In genomic region chr3:31945738-31946052, GRCh38 we compare ENCODE assay signal across 12 cellular contexts. TPM values are rescaled to one million over a fixed set of nuclear protein-coding genes. Genes with fewer than 3 reads are reported as not detected.
DNase-seq lines count a peak whose midpoint lies in the region; ATAC-seq and TF ChIP-seq lines count a peak whose summit lies in the region.
"Had no signal": no experiment of that assay in that cellular context is flagged by ENCODE, and none has a peak within 500 bp of the region (broad histone marks: within the 10 kb centered on the region; RNA-seq: fewer than 3 reads in every experiment).

No MANE protein-coding gene starts in this region.

- no peak for TF ChIP-seq CTCF in DOHH2 (IDR thresholded peaks at IDR 0.05; ENCODE audit: low read depth, low read length, poor library complexity, severe bottlenecking)
- TF ChIP-seq CTCF in glutamatergic neuron (IDR thresholded peaks at IDR 0.05; ENCODE audit: partially characterized antibody, unreplicated experiment), result no peak

- DNase-seq in fibroblast of peridontal ligament (ENCODE audit: extremely low read depth) (peak; percentile 89), trophoblast cell (peak in 1 of 2 donors; percentile 39), glutamatergic neuron (no peak), H4 (ENCODE audit: low spot score) (no peak)
- DNase-seq in effector memory CD4-positive, alpha-beta T cell, result no peak
- no peak for DNase-seq in activated CD4-positive, alpha-beta memory T cell treated with anti-CD3 and anti-CD28 coated beads for 36 hours
- DNase-seq: anterior cingulate cortex, DMS 273 treated with DMSO at 0.1 percent for 48 hours, SW 1271 had no signal

- H3K9me2 ChIP-seq in DOHH2 (replicated peaks; ENCODE audit: control insufficient read depth, low read length), result no peaks in the 10 kb centered on the region

- no peak overlapping the region for H2AK5ac ChIP-seq in trophoblast cell (ENCODE audit: low read length)

- peaks cover 99% of the 10 kb centered on the region for H3K4me1 ChIP-seq in DOHH2 (ENCODE audit: control insufficient read depth, low read length)
- H3K4me1 ChIP-seq in trophoblast cell (ENCODE audit: control insufficient read depth in 1 of 2, insufficient read depth in 2 of 2, low read length in 2 of 2), result peaks cover 14 to 20% of the 10 kb centered on the region in 2 experiments
- H3K4me1 ChIP-seq in effector memory CD4-positive, alpha-beta T cell (ENCODE audit: control insufficient read depth, insufficient read depth, low read length, poor library complexity, severe bottlenecking), result no peaks in the 10 kb centered on the region

- H3K36me3 Mint-ChIP-seq in glutamatergic neuron (ENCODE audit: unreplicated experiment), result peaks cover 8% of the 10 kb centered on the region
- H3K36me3 Mint-ChIP-seq in activated CD4-positive, alpha-beta memory T cell treated with anti-CD3 and anti-CD28 coated beads for 36 hours, result no peaks in the 10 kb centered on the region

- no peak overlapping the region for H3K18ac ChIP-seq in trophoblast cell (ENCODE audit: low read length)

- peak; percentile 26 for ATAC-seq in HG03565 (IDR thresholded peaks at IDR 0.05; ENCODE audit: unreplicated experiment)

- peak overlapping the region; percentile 12 for H3K4ac ChIP-seq in trophoblast cell (ENCODE audit: low read depth, low read length)

- H3K9me3 Mint-ChIP-seq in glutamatergic neuron (ENCODE audit: unreplicated experiment), result peaks cover 3% of the 10 kb centered on the region
- H3K9me3 Mint-ChIP-seq in activated CD4-positive, alpha-beta memory T cell treated with anti-CD3 and anti-CD28 coated beads for 36 hours, result peaks cover 7% of the 10 kb centered on the region

- H3K4me3 ChIP-seq in DOHH2 (ENCODE audit: low read length), result peak overlapping the region; percentile 71
- H3K4me3 ChIP-seq in trophoblast cell (ENCODE audit: low read depth, low read length), result no peak overlapping the region
- no peak overlapping the region for H3K4me3 ChIP-seq in effector memory CD4-positive, alpha-beta T cell (ENCODE audit: insufficient read depth, low read depth, low read length, poor library complexity, severe bottlenecking)

- H3K79me2 ChIP-seq in DOHH2 (ENCODE audit: control insufficient read depth, low read length) (peaks cover 97% of the 10 kb centered on the region), trophoblast cell (ENCODE audit: control insufficient read depth, insufficient read depth, low read length, poor library complexity) (peaks cover 1% of the 10 kb centered on the region)

- H3K27ac Mint-ChIP-seq in glutamatergic neuron (ENCODE audit: unreplicated experiment), result no peak overlapping the region
- H3K27ac Mint-ChIP-seq in activated CD4-positive, alpha-beta memory T cell treated with anti-CD3 and anti-CD28 coated beads for 36 hours, result no peak overlapping the region

- no peak overlapping the region for H2AFZ ChIP-seq in trophoblast cell (ENCODE audit: insufficient read depth, low read length, poor library complexity)

- no peak overlapping the region for H4K91ac ChIP-seq in trophoblast cell (ENCODE audit: low read depth, low read length)

- H3K4me3 Mint-ChIP-seq in glutamatergic neuron (ENCODE audit: unreplicated experiment), result no peak overlapping the region
- H3K4me3 Mint-ChIP-seq in activated CD4-positive, alpha-beta memory T cell treated with anti-CD3 and anti-CD28 coated beads for 36 hours, result no peak overlapping the region

- peak overlapping the region; percentile 43 for H4K8ac ChIP-seq in trophoblast cell (ENCODE audit: low read depth, low read length)

- H3K27me3 ChIP-seq in DOHH2 (ENCODE audit: control insufficient read depth, low read length) (no peaks in the 10 kb centered on the region), trophoblast cell (ENCODE audit: insufficient read depth, low read length) (no peaks in the 10 kb centered on the region)
- H3K27me3 ChIP-seq in effector memory CD4-positive, alpha-beta T cell (replicated peaks; ENCODE audit: control insufficient read depth, insufficient read depth, low read length, poor library complexity, severe bottlenecking), result no peaks in the 10 kb centered on the region

- H3K36me3 ChIP-seq in DOHH2 (ENCODE audit: control insufficient read depth, low read length) (peaks cover 45% of the 10 kb centered on the region), trophoblast cell (ENCODE audit: control insufficient read depth in 1 of 2, insufficient read depth in 2 of 2, low read length in 2 of 2) (no peaks in the 10 kb centered on the region)
- no peaks in the 10 kb centered on the region for H3K36me3 ChIP-seq in effector memory CD4-positive, alpha-beta T cell (ENCODE audit: control insufficient read depth, insufficient read depth, low read length)

- no peaks in the 10 kb centered on the region for H4K20me1 ChIP-seq in DOHH2 (ENCODE audit: control insufficient read depth, insufficient read depth, low read depth, low read length)

- H2BK5ac ChIP-seq in trophoblast cell (ENCODE audit: low read depth, low read length, poor library complexity), result no peak overlapping the region

- H4K12ac ChIP-seq in trophoblast cell (ENCODE audit: low read depth, low read length), result no peak overlapping the region

- peaks cover 6% of the 10 kb centered on the region for H3K79me1 ChIP-seq in trophoblast cell (ENCODE audit: low read length)

- no peak overlapping the region for H3K14ac ChIP-seq in trophoblast cell (ENCODE audit: low read length)

- intact Hi-C loops in activated CD4-positive, alpha-beta memory T cell treated with anti-CD3 and anti-CD28 coated beads for 36 hours (cut with micrococcal nuclease), result no loop called here

- no peaks in the 10 kb centered on the region for H3K27me3 Mint-ChIP-seq in glutamatergic neuron (ENCODE audit: unreplicated experiment)
- peaks cover 24% of the 10 kb centered on the region for H3K27me3 Mint-ChIP-seq in activated CD4-positive, alpha-beta memory T cell treated with anti-CD3 and anti-CD28 coated beads for 36 hours

- CTCF ChIA-PET in activated CD4-positive, alpha-beta memory T cell treated with anti-CD3 and anti-CD28 coated beads for 36 hours (lab: Charles Lee), result no interaction called here

- H3K23ac ChIP-seq in trophoblast cell (ENCODE audit: low read length), result no peak overlapping the region

- no CpG with 5 or more reads among the region's 3 CpGs for WGBS in trophoblast cell (ENCODE audit: extremely low coverage, insufficient coverage, insufficient read length)

- no peak overlapping the region for H3K9ac ChIP-seq in trophoblast cell (ENCODE audit: low read length)

- H2BK12ac ChIP-seq in trophoblast cell (ENCODE audit: low read length), result no peak overlapping the region

- peak overlapping the region; percentile 100 for H3K4me2 ChIP-seq in DOHH2 (ENCODE audit: low read length)
- no peak overlapping the region for H3K4me2 ChIP-seq in trophoblast cell (ENCODE audit: low read length)

- POLR2A ChIA-PET in activated CD4-positive, alpha-beta memory T cell treated with anti-CD3 and anti-CD28 coated beads for 36 hours (lab: Charles Lee), result no interaction called here

- peaks cover 5% of the 10 kb centered on the region for H3K4me1 Mint-ChIP-seq in glutamatergic neuron (ENCODE audit: low read depth, unreplicated experiment)
- H3K4me1 Mint-ChIP-seq in activated CD4-positive, alpha-beta memory T cell treated with anti-CD3 and anti-CD28 coated beads for 36 hours (ENCODE audit: low read depth), result no peaks in the 10 kb centered on the region

- H3K27ac ChIP-seq in DOHH2 (ENCODE audit: low read depth, low read length) (peak overlapping the region; percentile 98), trophoblast cell (ENCODE audit: low read depth, low read length) (no peak overlapping the region)
- no peak overlapping the region for H3K27ac ChIP-seq in effector memory CD4-positive, alpha-beta T cell (ENCODE audit: insufficient read depth, low read length, poor library complexity, severe bottlenecking)

- peaks cover 61% of the 10 kb centered on the region for H3F3A ChIP-seq in DOHH2 (ENCODE audit: control insufficient read depth, insufficient read depth)

- H3K9me3 ChIP-seq in DOHH2 (ENCODE audit: control insufficient read depth, insufficient read depth, low read length), result peaks cover under 1% of the 10 kb centered on the region; the same call in 1 of the 2 replicates
- peaks cover 3% of the 10 kb centered on the region for H3K9me3 ChIP-seq in trophoblast cell (ENCODE audit: insufficient read depth, low read depth, low read length)
- no peaks in the 10 kb centered on the region for H3K9me3 ChIP-seq in effector memory CD4-positive, alpha-beta T cell (ENCODE audit: control insufficient read depth, low read length)

- H2BK120ac ChIP-seq in trophoblast cell (ENCODE audit: insufficient read depth, low read length, poor library complexity), result no peak overlapping the region

RNA-seq across cellular contexts. Expression of gene OSBPL10, which starts 35.4 kb away (rescaled TPM):
- 22.4 and 26.0 TPM in 2 replicates for polyA plus RNA-seq in trophoblast cell (2013)
- 3.8 TPM for total RNA-seq in glutamatergic neuron (ENCODE audit: unreplicated experiment)
- 1 to 10 TPM; 3.4 to 3.5 TPM for total RNA-seq in activated CD4-positive, alpha-beta memory T cell treated with anti-CD3 and anti-CD28 coated beads for 36 hours
- 8.3 and 20.4 TPM in 2 replicates for total RNA-seq in H4 (2014; rRNA removed; shearing (Covaris generic))

RNA-seq across cellular contexts. Expression of gene ZNF860, which starts 35.9 kb away (rescaled TPM):
- 2.2 TPM in 2 replicates for polyA plus RNA-seq in trophoblast cell (2013)
- not detected for total RNA-seq in glutamatergic neuron (ENCODE audit: unreplicated experiment)
- total RNA-seq in activated CD4-positive, alpha-beta memory T cell treated with anti-CD3 and anti-CD28 coated beads for 36 hours, result under 1 TPM in 1 of 2 experiments, not detected in 1; 0.19 TPM
- total RNA-seq in H4 (2014; rRNA removed; shearing (Covaris generic)), result 0.04 and 0.43 TPM in 2 replicates
- total RNA-seq: left lobe of liver had no signal
